1 cellular context compared by ENCODE assay signal in the genomic region with DNA sequence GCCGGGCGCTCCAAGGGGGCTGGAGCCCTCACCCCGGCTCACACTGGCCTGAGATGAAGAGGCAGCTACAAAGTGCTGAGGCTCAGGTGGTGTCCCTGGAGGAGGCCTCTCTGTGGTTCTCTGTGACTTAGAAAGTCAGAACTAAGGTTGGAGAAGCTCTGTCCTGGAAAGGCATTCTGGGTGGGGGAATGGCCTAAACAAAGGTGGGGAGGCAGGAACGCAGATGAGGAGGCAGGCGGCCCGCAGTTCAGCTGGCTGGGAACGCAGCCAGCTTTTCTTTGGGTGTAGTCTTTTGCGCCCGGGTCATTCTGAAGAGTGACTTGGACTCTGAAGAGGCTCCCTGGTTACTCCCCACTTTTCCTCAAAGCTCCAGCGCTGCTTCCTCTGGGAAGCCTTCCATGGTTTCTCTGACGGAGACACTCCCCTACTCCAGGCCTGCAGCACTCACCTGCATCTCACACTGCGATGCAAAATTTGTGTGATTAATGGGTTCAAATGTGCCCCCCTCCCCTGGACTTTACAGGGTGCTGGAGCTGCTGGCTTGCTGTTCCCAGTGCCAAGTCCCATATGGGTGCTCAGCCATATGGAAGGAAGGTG.
TF ChIP-seq lines count a peak whose summit lies in the region.

No MANE protein-coding gene starts in this region.

TF ChIP-seq in neural cell, 6 proteins besides CTCF, POLR2A, EP300 and RAD21 (continued from another document):
- TF ChIP-seq, protein P1, sequence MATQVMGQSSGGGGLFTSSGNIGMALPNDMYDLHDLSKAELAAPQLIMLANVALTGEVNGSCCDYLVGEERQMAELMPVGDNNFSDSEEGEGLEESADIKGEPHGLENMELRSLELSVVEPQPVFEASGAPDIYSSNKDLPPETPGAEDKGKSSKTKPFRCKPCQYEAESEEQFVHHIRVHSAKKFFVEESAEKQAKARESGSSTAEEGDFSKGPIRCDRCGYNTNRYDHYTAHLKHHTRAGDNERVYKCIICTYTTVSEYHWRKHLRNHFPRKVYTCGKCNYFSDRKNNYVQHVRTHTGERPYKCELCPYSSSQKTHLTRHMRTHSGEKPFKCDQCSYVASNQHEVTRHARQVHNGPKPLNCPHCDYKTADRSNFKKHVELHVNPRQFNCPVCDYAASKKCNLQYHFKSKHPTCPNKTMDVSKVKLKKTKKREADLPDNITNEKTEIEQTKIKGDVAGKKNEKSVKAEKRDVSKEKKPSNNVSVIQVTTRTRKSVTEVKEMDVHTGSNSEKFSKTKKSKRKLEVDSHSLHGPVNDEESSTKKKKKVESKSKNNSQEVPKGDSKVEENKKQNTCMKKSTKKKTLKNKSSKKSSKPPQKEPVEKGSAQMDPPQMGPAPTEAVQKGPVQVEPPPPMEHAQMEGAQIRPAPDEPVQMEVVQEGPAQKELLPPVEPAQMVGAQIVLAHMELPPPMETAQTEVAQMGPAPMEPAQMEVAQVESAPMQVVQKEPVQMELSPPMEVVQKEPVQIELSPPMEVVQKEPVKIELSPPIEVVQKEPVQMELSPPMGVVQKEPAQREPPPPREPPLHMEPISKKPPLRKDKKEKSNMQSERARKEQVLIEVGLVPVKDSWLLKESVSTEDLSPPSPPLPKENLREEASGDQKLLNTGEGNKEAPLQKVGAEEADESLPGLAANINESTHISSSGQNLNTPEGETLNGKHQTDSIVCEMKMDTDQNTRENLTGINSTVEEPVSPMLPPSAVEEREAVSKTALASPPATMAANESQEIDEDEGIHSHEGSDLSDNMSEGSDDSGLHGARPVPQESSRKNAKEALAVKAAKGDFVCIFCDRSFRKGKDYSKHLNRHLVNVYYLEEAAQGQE (IDR thresholded peaks at IDR 0.05; ENCODE audit: borderline replicate concordance), result no peak
- no peak for TF ChIP-seq MXI1 (conservative IDR thresholded peaks at IDR 0.05; ENCODE audit: poor library complexity, severe bottlenecking)
- TF ChIP-seq EZH2 (IDR thresholded peaks at IDR 0.05; ENCODE audit: borderline replicate concordance, insufficient read depth, low read length, poor library complexity, severe bottlenecking), result no peak
- no peak for TF ChIP-seq TAF1 (IDR thresholded peaks at IDR 0.05; ENCODE audit: low read depth)
- no peak for TF ChIP-seq POLR2AphosphoS5 (IDR thresholded peaks at IDR 0.05)
